ENCODE assay signal across 10 cellular contexts in the genomic region with DNA sequence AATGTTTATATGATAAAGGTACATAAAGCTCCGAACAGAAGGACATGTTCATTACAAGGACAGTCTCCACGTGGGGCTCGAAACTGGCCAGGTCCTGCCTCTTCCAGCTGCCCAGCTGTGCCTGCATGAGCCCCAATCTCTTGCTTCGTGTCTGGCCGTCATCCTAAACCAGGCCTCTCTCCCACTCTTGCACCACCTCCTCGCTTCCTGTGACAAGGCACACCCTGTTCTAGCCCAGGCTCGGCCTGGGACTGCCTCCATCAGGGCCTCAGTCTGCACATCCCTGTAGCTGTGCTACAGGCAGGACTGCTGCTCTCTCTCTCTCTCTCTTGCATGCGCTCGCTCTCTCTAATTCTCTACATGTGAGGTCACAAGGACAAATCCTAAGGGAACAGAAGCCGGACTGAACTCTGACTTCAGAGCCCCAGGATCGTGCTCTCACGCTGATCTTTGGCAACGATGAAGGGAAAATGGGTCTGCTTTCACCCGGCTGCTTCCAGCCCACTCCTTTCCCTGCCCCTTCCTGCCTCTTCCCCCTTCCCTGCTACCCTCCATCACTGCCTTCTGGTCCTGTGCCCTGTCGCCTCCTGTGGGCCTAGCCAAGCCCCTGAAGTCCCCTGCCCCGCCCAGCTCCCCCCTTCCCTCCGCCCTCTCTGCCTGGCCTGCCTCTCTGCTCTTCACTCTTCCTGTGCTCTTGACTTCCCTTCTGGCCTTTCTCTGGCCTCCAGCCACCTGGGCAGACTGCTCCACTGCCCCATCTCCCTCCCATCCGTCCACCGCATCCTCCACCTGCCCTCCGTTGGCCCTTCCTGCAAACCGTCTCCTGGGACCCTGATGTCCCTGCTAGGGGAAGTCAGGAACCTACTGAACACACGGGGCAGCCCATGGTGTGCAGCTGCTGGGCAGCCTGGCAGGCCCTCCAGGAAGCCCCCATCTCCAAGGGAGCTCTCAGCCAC. TPM values are rescaled to one million over a fixed set of nuclear protein-coding genes. Genes with fewer than 3 reads are reported as not detected.
DNase-seq lines count a peak whose midpoint lies in the region; ATAC-seq and TF ChIP-seq lines count a peak whose summit lies in the region.
"Had no signal": no experiment of that assay in that cellular context is flagged by ENCODE, and none has a peak within 500 bp of the region (broad histone marks: within the 10 kb centered on the region; RNA-seq: fewer than 3 reads in every experiment).

No MANE protein-coding gene starts in this region.

- H3K36me3 ChIP-seq in BE2C, result no peaks in the 10 kb centered on the region

- ATAC-seq in GM18870 (IDR thresholded peaks at IDR 0.05; ENCODE audit: unreplicated experiment) (no peak), GM18907 (IDR thresholded peaks at IDR 0.05; ENCODE audit: unreplicated experiment) (no peak)

- H3K4me3 ChIP-seq in BE2C (ENCODE audit: low read depth, low read length), result no peak overlapping the region

- DNase-seq in CD1c-positive myeloid dendritic cell (ENCODE audit: extremely low spot score), result peak; percentile 31
- DNase-seq in SK-N-DZ (ENCODE audit: low spot score), result peak; percentile 25
- DNase-seq in fibroblast of the conjunctiva (ENCODE audit: low read depth), result peak; percentile 36
- peak; percentile 14 for DNase-seq in non-pigmented ciliary epithelial cell (ENCODE audit: low read depth)
- DNase-seq in NK-92 treated with Interleukin-12 subunit alpha and Interleukin-12 subunit beta, amount 100 ng/mL, for 24 hours (lab: John Stamatoyannopoulos, UW), result no peak
- no peak for DNase-seq in BE2C
- DNase-seq: DMS 273 treated with DMSO at 0.1 percent for 48 hours, NCI-H82 had no signal

- no peaks in the 10 kb centered on the region for H3K27me3 ChIP-seq in BE2C

- H3K9me3 ChIP-seq in BE2C, result no peaks in the 10 kb centered on the region

- no peak for TF ChIP-seq CTCF in BE2C (IDR thresholded peaks at IDR 0.05; ENCODE audit: low read depth, low read length)

- no peaks in the 10 kb centered on the region for H3K4me1 ChIP-seq in BE2C

RNA-seq across cellular contexts. Expression of a gene that starts 7.8 kb away (rescaled TPM):
- polyA plus RNA-seq in SK-N-DZ (2014; cell fraction: cytosol; rRNA removed), result not detected in 2 replicates
- polyA plus RNA-seq in SK-N-DZ (2014; cell fraction: nucleus; rRNA removed), result not detected in 2 replicates
- not detected for polyA plus RNA-seq in BE2C (2012; ENCODE audit: insufficient read depth, insufficient read length, low read depth)

Comparison
In these comparisons a context has a peak if more than half of its experiments do, and no peak if none do; other contexts are left out.
1. DNase-seq: peak in CD1c-positive myeloid dendritic cell (single experiment), SK-N-DZ (single experiment), fibroblast of the conjunctiva (single experiment) and non-pigmented ciliary epithelial cell (single experiment); none in NK-92 treated with Interleukin-12 subunit alpha and Interleukin-12 subunit beta, amount 100 ng/mL, for 24 hours (single experiment) and BE2C (single experiment).